ENCODE assay signal across 3 cellular contexts in genomic region chr10:133391761-133392518, GRCh38.
TF ChIP-seq lines count a peak whose summit lies in the region.

No MANE protein-coding gene starts in this region.

TF ChIP-seq in GM12891, 5 proteins besides CTCF, POLR2A, EP300 and RAD21:
- TF ChIP-seq PAX5 (IDR thresholded peaks at IDR 0.05; ENCODE audit: insufficient read depth, low read length, severe bottlenecking), result no peak
- TF ChIP-seq SPI1 (IDR thresholded peaks at IDR 0.05; ENCODE audit: low read depth, low read length), result no peak
- TF ChIP-seq POLR2AphosphoS5 (IDR thresholded peaks at IDR 0.05; ENCODE audit: low read depth, low read length), result no peak
- TF ChIP-seq POU2F2 (IDR thresholded peaks at IDR 0.05; ENCODE audit: low read depth, low read length), result no peak
- no peak for TF ChIP-seq TAF1 (IDR thresholded peaks at IDR 0.05; ENCODE audit: low read depth, low read length)
TF ChIP-seq in GM12891: peak in this region for 0.

TF ChIP-seq in HepG2, 621 proteins besides CTCF, POLR2A, EP300 and RAD21:
- TF ChIP-seq YY1 (IDR thresholded peaks at IDR 0.05; ENCODE audit: insufficient read depth, insufficient replicate concordance, low read depth, low read length) (no peak), ZNF510 (CRISPR knock-in tag; IDR thresholded peaks at IDR 0.05; ENCODE audit: low read depth) (no peak), DNMT3B (CRISPR knock-in tag; conservative IDR thresholded peaks at IDR 0.05) (no peak), PRDM10 (CRISPR knock-in tag; IDR thresholded peaks at IDR 0.05; ENCODE audit: low read depth) (no peak), AGO2 (optimal IDR thresholded peaks at IDR 0.05; ENCODE audit: low read depth, low read length) (no peak), GPBP1L1 (CRISPR knock-in tag; IDR thresholded peaks at IDR 0.05) (no peak), BHLHE40 (IDR thresholded peaks at IDR 0.05; ENCODE audit: low read length) (no peak)

TF ChIP-seq in GM23338, 12 proteins besides CTCF, POLR2A, EP300 and RAD21:
- no peak for TF ChIP-seq CREB1 (CRISPR knock-in tag; IDR thresholded peaks at IDR 0.05; ENCODE audit: low read depth)
- TF ChIP-seq STAT1 (IDR thresholded peaks at IDR 0.05; ENCODE audit: unreplicated experiment), result no peak
- no peak for TF ChIP-seq ETS1 (IDR thresholded peaks at IDR 0.05)
- TF ChIP-seq JUNB (IDR thresholded peaks at IDR 0.05; ENCODE audit: unreplicated experiment), result no peak
- TF ChIP-seq EZH2 (IDR thresholded peaks at IDR 0.05; ENCODE audit: low read depth, unreplicated experiment), result no peak
- no peak for TF ChIP-seq ZNF462 (CRISPR knock-in tag; IDR thresholded peaks at IDR 0.05)
- TF ChIP-seq ZNF331 (CRISPR knock-in tag; IDR thresholded peaks at IDR 0.05; ENCODE audit: low read depth), result no peak
- TF ChIP-seq NANOG (IDR thresholded peaks at IDR 0.05; ENCODE audit: borderline replicate concordance), result no peak
- TF ChIP-seq REST (IDR thresholded peaks at IDR 0.05; ENCODE audit: unreplicated experiment), result no peak
- no peak for TF ChIP-seq POLR2AphosphoS5 (IDR thresholded peaks at IDR 0.05; ENCODE audit: low read depth)
